ENCODE assay signal across 21 cellular contexts in the genomic region with DNA sequence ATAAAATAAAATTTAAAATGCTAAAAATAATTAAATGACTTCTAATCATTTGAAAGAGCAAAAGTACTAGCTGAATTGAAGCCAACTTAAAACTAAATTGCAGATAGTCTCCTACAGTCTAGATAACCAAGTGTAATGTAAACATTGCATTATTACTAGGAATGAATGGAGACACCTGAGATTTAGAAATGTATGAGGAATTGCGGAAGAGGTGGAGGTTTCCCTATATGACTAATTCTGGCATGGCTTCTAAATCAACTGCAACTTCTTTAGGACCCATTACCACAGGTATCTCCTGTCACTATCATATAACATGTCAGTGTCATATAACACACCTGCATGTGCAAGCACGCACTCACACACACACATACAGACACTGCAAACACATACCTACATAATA. TPM values are rescaled to one million over a fixed set of nuclear protein-coding genes. Genes with fewer than 3 reads are reported as not detected.
DNase-seq lines count a peak whose midpoint lies in the region; ATAC-seq and TF ChIP-seq lines count a peak whose summit lies in the region.
"Had no signal": no experiment of that assay in that cellular context is flagged by ENCODE, and none has a peak within 500 bp of the region (broad histone marks: within the 10 kb centered on the region; RNA-seq: fewer than 3 reads in every experiment).

No MANE protein-coding gene starts in this region.

- H2AFZ ChIP-seq in PC-3 (ENCODE audit: low read length) = no peak overlapping the region

- no peak overlapping the region for H3K9ac ChIP-seq in PC-3 (ENCODE audit: low read length)

- H3K27me3 ChIP-seq in PC-3 (ENCODE audit: low read length) = no peaks in the 10 kb centered on the region
- no peaks in the 10 kb centered on the region for H3K27me3 ChIP-seq in RWPE2 (ENCODE audit: insufficient read depth, poor library complexity, severe bottlenecking)
- peaks cover 0 to 3% of the 10 kb centered on the region in 2 donors for H3K27me3 ChIP-seq in tibial artery

- H3K27ac ChIP-seq in PC-3 (ENCODE audit: low read length) (no peak overlapping the region), RWPE2 (ENCODE audit: poor library complexity, severe bottlenecking) (peak overlapping the region; percentile 88), epithelial cell of prostate (peak overlapping the region; percentile 60), tibial artery (no peak overlapping the region)

- H3K9me3 ChIP-seq in PC-3 (ENCODE audit: low read length) = no peaks in the 10 kb centered on the region
- peaks cover 3% of the 10 kb centered on the region for H3K9me3 ChIP-seq in RWPE2 (ENCODE audit: severe bottlenecking)
- no peaks in the 10 kb centered on the region for H3K9me3 ChIP-seq in tibial artery

- H3K4me2 ChIP-seq in PC-3 (ENCODE audit: low read length) = no peak overlapping the region

- ATAC-seq in PC-3 (no peak), RWPE2 (ENCODE audit: low read depth) (peak; percentile 58), left lobe of liver (no peak)

- CTCF ChIA-PET in PC-3 (lab: Charles Lee) = no interaction called here

- H3K4me1 ChIP-seq in PC-3 (ENCODE audit: insufficient read depth, low read length) (peaks cover 26% of the 10 kb centered on the region), RWPE2 (ENCODE audit: insufficient read depth, poor library complexity, severe bottlenecking) (peaks cover 28% of the 10 kb centered on the region), tibial artery (no peaks in the 10 kb centered on the region)

- TF ChIP-seq CTCF in PC-3 (conservative IDR thresholded peaks at IDR 0.05; ENCODE audit: low read depth, low read length) (no peak), RWPE2 (IDR thresholded peaks at IDR 0.05; ENCODE audit: poor library complexity, severe bottlenecking) (no peak), tibial artery (IDR thresholded peaks at IDR 0.05) (no peak)

- no peaks in the 10 kb centered on the region for H3K79me2 ChIP-seq in PC-3 (ENCODE audit: low read length)

- H3K4me3 ChIP-seq in PC-3 (ENCODE audit: low read length) (no peak overlapping the region), RWPE2 (ENCODE audit: severe bottlenecking) (no peak overlapping the region), tibial artery (no peak overlapping the region)

- H3K9me2 ChIP-seq in PC-3 (replicated peaks; ENCODE audit: low read length) = no peaks in the 10 kb centered on the region

- POLR2A ChIA-PET in PC-3 (lab: Charles Lee; ENCODE audit: unreplicated experiment) = no interaction called here

- no peaks in the 10 kb centered on the region for H4K20me1 ChIP-seq in PC-3 (ENCODE audit: low read length)

- H3F3A ChIP-seq in PC-3 (ENCODE audit: low read length, unreplicated experiment) = no peaks in the 10 kb centered on the region

- no TSS peak for BruUV-seq in PC-3 (replicated peaks; lab: Mats Ljungman, UMichigan)

- peak; percentile 46 for DNase-seq in HPDE6-E6E7 (ENCODE audit: extremely low spot score)
- DNase-seq in PC-3 = peak; percentile 64
- no peak for DNase-seq in RWPE2 (ENCODE audit: low spot score)
- no peak for DNase-seq in epithelial cell of prostate (ENCODE audit: low read depth, low spot score)
- DNase-seq in left lobe of liver (ENCODE audit: low spot score) = no peak
- no peak for DNase-seq in KG1 (lab: John Stamatoyannopoulos, UW)
- no peak for DNase-seq in tibial artery
- no peak for DNase-seq in activated T-cell treated with anti-CD3 and anti-CD28 coated beads, Interleukin-2, amount 50 U/mL, for 1 hour
- DNase-seq: C1 segment of cervical spinal cord; Calu3; CD4-positive, alpha-beta memory T cell; COR-L47; DMS53; DMS79 treated with DMSO at 0.1 percent for 48 hours; GF-D8; GOT3; HCEC 1CT had no signal

- H3K36me3 ChIP-seq in PC-3 (ENCODE audit: low read depth, low read length) (no peaks in the 10 kb centered on the region), RWPE2 (ENCODE audit: low read depth) (no peaks in the 10 kb centered on the region), tibial artery (no peaks in the 10 kb centered on the region)

- intact Hi-C loops in PC-3 (cut with micrococcal nuclease) (no loop called here), tibial artery (cut with DNase I; ENCODE audit: low total_unique reads) (loop anchor here (5.0 kb wide), 1 partner anchor 333 kb away; no protein-coding TSS in a partner anchor)

RNA-seq across cellular contexts. Expression of a gene that starts 13.2 kb away (rescaled TPM):
- total RNA-seq in PC-3 (2014; rRNA removed) (not detected in 2 replicates), left lobe of liver (not detected)
- total RNA-seq: A172; A673; Calu3; CD4-positive, alpha-beta memory T cell; Daoy; G401 had no signal

Comparison
In these comparisons a context has a peak if more than half of its experiments do, and no peak if none do; other contexts are left out.
1. DNase-seq: peak in HPDE6-E6E7 (single experiment) and PC-3 (single experiment); none in RWPE2 (single experiment), epithelial cell of prostate (single experiment), left lobe of liver (single experiment), KG1 (single experiment), tibial artery (0 of 2) and activated T-cell treated with anti-CD3 and anti-CD28 coated beads, Interleukin-2, amount 50 U/mL, for 1 hour (single experiment).
2. H3K27ac ChIP-seq: peak in RWPE2 (single experiment) and epithelial cell of prostate (single experiment); none in PC-3 (single experiment) and tibial artery (0 of 2).